ENCODE assay signal across 8 cellular contexts in genomic region chr3:47380601-47381316, GRCh38. TPM values are rescaled to one million over a fixed set of nuclear protein-coding genes. Genes with fewer than 3 reads are reported as not detected.
A peak's percentile ranks its signal among the peaks of the same experiment; 100 is the strongest.
DNase-seq lines count a peak whose midpoint lies in the region; ATAC-seq and TF ChIP-seq lines count a peak whose summit lies in the region.

PTPN23 (plus strand) TSS chr3:47381021; CDS start chr3:47381097, 76 bp downstream.

- H3K9me3 Mint-ChIP-seq in progenitor cell of endocrine pancreas (ENCODE audit: low read depth) = no peaks in the 10 kb centered on the region

- peak within 1 kb of the TSS; percentile 99 for H3K4me3 Mint-ChIP-seq in T-helper 17 cell
- H3K4me3 Mint-ChIP-seq in progenitor cell of endocrine pancreas (ENCODE audit: low read depth) = peak within 1 kb of the TSS; percentile 97

- H3K36me3 Mint-ChIP-seq in T-helper 17 cell (ENCODE audit: low read depth) (peaks cover 9% of the 10 kb centered on the region), progenitor cell of endocrine pancreas (ENCODE audit: insufficient read depth) (peaks cover 6% of the 10 kb centered on the region)

- H3K9me3 ChIP-seq in T-helper 17 cell (ENCODE audit: control insufficient read depth, low read length, poor library complexity, severe bottlenecking) = no peaks in the 10 kb centered on the region

- peak within 1 kb of the TSS; percentile 100 for H3K27ac Mint-ChIP-seq in T-helper 17 cell
- H3K27ac Mint-ChIP-seq in progenitor cell of endocrine pancreas = peak within 1 kb of the TSS; percentile 100

- TF ChIP-seq POLR2A in GM15510 (IDR thresholded peaks at IDR 0.05; ENCODE audit: borderline replicate concordance, extremely low read depth, insufficient read length) = peak; percentile 95

- H3K27me3 Mint-ChIP-seq in T-helper 17 cell (no peaks in the 10 kb centered on the region), progenitor cell of endocrine pancreas (no peaks in the 10 kb centered on the region)

- intact Hi-C loops in left cardiac atrium (cut with DNase I) = loop anchor here in 1 of 2 donors (10.0 kb wide), 1 partner anchor 456 kb away; no protein-coding TSS in a partner anchor

- H3K4me1 Mint-ChIP-seq in T-helper 17 cell = peaks cover 37% of the 10 kb centered on the region
- peaks cover 35% of the 10 kb centered on the region for H3K4me1 Mint-ChIP-seq in progenitor cell of endocrine pancreas (ENCODE audit: low read depth)

- DNase-seq in NCI-H1694 treated with DMSO at 0.1 percent for 48 hours (lab: John Stamatoyannopoulos, UW) = peak; percentile 85
- peak; percentile 95 to 99 (median 98) for DNase-seq in T-helper 17 cell
- peak; percentile 81 to 100 (median 98) for DNase-seq in amygdala (lab: John Stamatoyannopoulos, UW)
- peak; percentile 99 for DNase-seq in left cardiac atrium
- DNase-seq in progenitor cell of endocrine pancreas (ENCODE audit: low spot score, unreplicated experiment) = peak; percentile 99
- peak; percentile 100 for DNase-seq in ureter (ENCODE audit: low spot score)

- no peak for TF ChIP-seq CTCF in progenitor cell of endocrine pancreas (IDR thresholded peaks at IDR 0.05; ENCODE audit: unreplicated experiment)

- ATAC-seq in HG02885 (IDR thresholded peaks at IDR 0.05; ENCODE audit: poor library complexity, unreplicated experiment) (peak; percentile 70), T-helper 17 cell (peak; percentile 81), left cardiac atrium (peak; percentile 92 to 95)

RNA-seq across cellular contexts. Expression of gene PTPN23, which starts in this region (rescaled TPM):
- total RNA-seq in T-helper 17 cell (10 to 100 TPM; 36.8 to 38.6 TPM), left cardiac atrium (10 to 100 TPM; 24.1 to 24.8 TPM), progenitor cell of endocrine pancreas (68.7 and 71.4 TPM in 2 replicates), ureter (55.1 TPM)

Comparison
In these comparisons a context has a peak if more than half of its experiments do, and no peak if none do; other contexts are left out.
1. Peak in every context shown above with its lines: DNase-seq and ATAC-seq.